Comparison of ENCODE assay signal across 27 cellular contexts in genomic region chr2:185507703-185508102, GRCh38.
DNase-seq lines count a peak whose midpoint lies in the region; ATAC-seq and TF ChIP-seq lines count a peak whose summit lies in the region.
"Had no signal": no experiment of that assay in that cellular context is flagged by ENCODE, and none has a peak within 500 bp of the region (broad histone marks: within the 10 kb centered on the region; RNA-seq: fewer than 3 reads in every experiment).

No MANE protein-coding gene starts in this region.

- TF ChIP-seq RAD21 in Ishikawa (IDR thresholded peaks at IDR 0.05; ENCODE audit: low read depth) = no peak

- DNase-seq in NCI-H1417 (lab: John Stamatoyannopoulos, UW) (peak; percentile 21 to 73 (median 43)), NCI-H1417 treated with DMSO at 0.1 percent for 48 hours (lab: John Stamatoyannopoulos, UW) (no peak), NCI-H345 treated with DMSO at 0.1 percent for 48 hours (lab: John Stamatoyannopoulos, UW; ENCODE audit: unreplicated experiment) (peak; percentile 81), islet precursor cell (peak; percentile 77), HT-29 (ENCODE audit: low spot score) (no peak)
- no peak for DNase-seq in stimulated activated naive CD8-positive, alpha-beta T cell treated with anti-CD3 and anti-CD28 coated beads, Interleukin-15, amount 100 ng/mL, for 72 hours
- DNase-seq: activated CD4-positive, alpha-beta T cell treated with anti-CD3 and anti-CD28 coated beads for 36 hours; activated naive CD4-positive, alpha-beta T cell; activated T-cell treated with anti-CD3 and anti-CD28 coated beads, Interleukin-2, amount 50 U/mL, for 1 hour; amniotic stem cell; DMS79; esophagus squamous epithelium; gastrocnemius medialis; H9; hypothalamus; natural killer cell; NCI-H510A treated with DMSO at 0.1 percent for 48 hours; ovary; right cardiac atrium; stimulated activated CD4-positive, alpha-beta T cell treated with anti-CD3 and anti-CD28 coated beads, Interleukin-4, amount 100 ng/mL, for 24 hours; stimulated activated naive CD4-positive, alpha-beta T cell; testis; uterus had no signal

- peaks cover 10 to 15% of the 10 kb centered on the region in 2 donors for H3K9me3 Mint-ChIP-seq in stimulated activated naive CD8-positive, alpha-beta T cell treated with anti-CD3 and anti-CD28 coated beads, Interleukin-15, amount 100 ng/mL, for 72 hours

- H3K27ac Mint-ChIP-seq in stimulated activated naive CD8-positive, alpha-beta T cell treated with anti-CD3 and anti-CD28 coated beads, Interleukin-15, amount 100 ng/mL, for 72 hours = no peak overlapping the region
- H3K27ac Mint-ChIP-seq: activated CD4-positive, alpha-beta T cell treated with anti-CD3 and anti-CD28 coated beads for 36 hours; B cell; H9; natural killer cell had no signal

- no peak overlapping the region for H3K4me3 Mint-ChIP-seq in stimulated activated naive CD8-positive, alpha-beta T cell treated with anti-CD3 and anti-CD28 coated beads, Interleukin-15, amount 100 ng/mL, for 72 hours
- H3K4me3 Mint-ChIP-seq: activated CD4-positive, alpha-beta T cell treated with anti-CD3 and anti-CD28 coated beads for 36 hours; B cell; H9; natural killer cell had no signal

- no peaks in the 10 kb centered on the region for H3K4me1 Mint-ChIP-seq in stimulated activated naive CD8-positive, alpha-beta T cell treated with anti-CD3 and anti-CD28 coated beads, Interleukin-15, amount 100 ng/mL, for 72 hours
- H3K4me1 Mint-ChIP-seq: activated CD4-positive, alpha-beta T cell treated with anti-CD3 and anti-CD28 coated beads for 36 hours; B cell; H9; natural killer cell had no signal

- H3K27me3 Mint-ChIP-seq in stimulated activated naive CD8-positive, alpha-beta T cell treated with anti-CD3 and anti-CD28 coated beads, Interleukin-15, amount 100 ng/mL, for 72 hours = no peaks in the 10 kb centered on the region
- H3K27me3 Mint-ChIP-seq: activated CD4-positive, alpha-beta T cell treated with anti-CD3 and anti-CD28 coated beads for 36 hours; B cell had no signal

- TF ChIP-seq EP300 in Ishikawa (IDR thresholded peaks at IDR 0.05; ENCODE audit: borderline replicate concordance) = peak; percentile 17; the same call in 1 of the 2 replicates

- ATAC-seq in stimulated activated naive CD8-positive, alpha-beta T cell treated with anti-CD3 and anti-CD28 coated beads, Interleukin-15, amount 100 ng/mL, for 72 hours = no peak
- ATAC-seq in GM21390 (IDR thresholded peaks at IDR 0.05; ENCODE audit: unreplicated experiment) = no peak
- ATAC-seq: A549; activated CD4-positive, alpha-beta T cell treated with anti-CD3 and anti-CD28 coated beads for 36 hours; gastrocnemius medialis; natural killer cell; right cardiac atrium had no signal

TF ChIP-seq in Ishikawa, 13 proteins besides CTCF, POLR2A, EP300 and RAD21:
- TF ChIP-seq CREB1 (IDR thresholded peaks at IDR 0.05; ENCODE audit: low read depth) = no peak
- no peak for TF ChIP-seq NFIC (IDR thresholded peaks at IDR 0.05)
- no peak for TF ChIP-seq CEBPB (IDR thresholded peaks at IDR 0.05)
- no peak for TF ChIP-seq YY1 (IDR thresholded peaks at IDR 0.05; ENCODE audit: low read depth)
- TF ChIP-seq ZBTB7A (IDR thresholded peaks at IDR 0.05; ENCODE audit: low read depth) = no peak
- no peak for TF ChIP-seq REST (IDR thresholded peaks at IDR 0.05; ENCODE audit: low read depth)
- TF ChIP-seq EGR1 (IDR thresholded peaks at IDR 0.05) = no peak
- TF ChIP-seq FOXM1 (IDR thresholded peaks at IDR 0.05; ENCODE audit: borderline replicate concordance, low read depth) = no peak
- TF ChIP-seq, protein P1, sequence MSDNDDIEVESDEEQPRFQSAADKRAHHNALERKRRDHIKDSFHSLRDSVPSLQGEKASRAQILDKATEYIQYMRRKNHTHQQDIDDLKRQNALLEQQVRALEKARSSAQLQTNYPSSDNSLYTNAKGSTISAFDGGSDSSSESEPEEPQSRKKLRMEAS (IDR thresholded peaks at IDR 0.05) = no peak
- TF ChIP-seq, protein P2, sequence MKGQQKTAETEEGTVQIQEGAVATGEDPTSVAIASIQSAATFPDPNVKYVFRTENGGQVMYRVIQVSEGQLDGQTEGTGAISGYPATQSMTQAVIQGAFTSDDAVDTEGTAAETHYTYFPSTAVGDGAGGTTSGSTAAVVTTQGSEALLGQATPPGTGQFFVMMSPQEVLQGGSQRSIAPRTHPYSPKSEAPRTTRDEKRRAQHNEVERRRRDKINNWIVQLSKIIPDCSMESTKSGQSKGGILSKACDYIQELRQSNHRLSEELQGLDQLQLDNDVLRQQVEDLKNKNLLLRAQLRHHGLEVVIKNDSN (IDR thresholded peaks at IDR 0.05) = no peak
TF ChIP-seq in Ishikawa: peak in this region for 0.

Comparison
In these comparisons a context has a peak if more than half of its experiments do, and no peak if none do; other contexts are left out.
1. DNase-seq: peak in NCI-H1417 (3 of 3), NCI-H345 treated with DMSO at 0.1 percent for 48 hours (single experiment) and islet precursor cell (single experiment); none in NCI-H1417 treated with DMSO at 0.1 percent for 48 hours (single experiment), HT-29 (single experiment) and stimulated activated naive CD8-positive, alpha-beta T cell treated with anti-CD3 and anti-CD28 coated beads, Interleukin-15, amount 100 ng/mL, for 72 hours (0 of 2).